In genomic region chr9:136118367-136119258, GRCh38 we compare ENCODE assay signal across 8 cellular contexts. TPM values are rescaled to one million over a fixed set of nuclear protein-coding genes. Genes with fewer than 3 reads are reported as not detected.
DNase-seq lines count a peak whose midpoint lies in the region; ATAC-seq and TF ChIP-seq lines count a peak whose summit lies in the region.

TSS of gene TMEM250 (minus strand) at chr9:136118875. CDS start at chr9:136116900, 1,975 bp downstream.

- 1% methylated on average over 56 of the region's 126 CpGs; no CpG with 5 or more reads in 1 of the 2 donors for WGBS in testis, 2 donors

- peak; percentile 74 for TF ChIP-seq POLR2A in testis (IDR thresholded peaks at IDR 0.05)

- H3K4me3 ChIP-seq in GM12864 (ENCODE audit: low read depth, low read length) = peak within 1 kb of the TSS; percentile 93
- peak within 1 kb of the TSS; percentile 86 for H3K4me3 ChIP-seq in osteoblast (ENCODE audit: insufficient read depth, low read length)
- peak within 1 kb of the TSS; percentile 80 to 86 for H3K4me3 ChIP-seq in testis

- H3K9me3 ChIP-seq in osteoblast (ENCODE audit: low read depth, low read length) (no peaks in the 10 kb centered on the region), testis (no peaks in the 10 kb centered on the region)

- H4K20me1 ChIP-seq in osteoblast (ENCODE audit: insufficient read depth, low read length) = peaks cover 13% of the 10 kb centered on the region

- no peaks in the 10 kb centered on the region for H3K27me3 Mint-ChIP-seq in activated naive CD8-positive, alpha-beta T cell
- H3K27me3 Mint-ChIP-seq in glutamatergic neuron (ENCODE audit: unreplicated experiment) = peaks cover 2% of the 10 kb centered on the region

- H3K4me1 ChIP-seq in osteoblast (ENCODE audit: insufficient read depth, low read length) = peaks cover 15% of the 10 kb centered on the region
- peaks cover 21% of the 10 kb centered on the region for H3K4me1 ChIP-seq in testis

- peak; percentile 82 for DNase-seq in GM12864 (ENCODE audit: low read depth)
- peak; percentile 92 for DNase-seq in NCI-H1105 treated with DMSO at 0.1 percent for 48 hours (lab: John Stamatoyannopoulos, UW)
- peak; percentile 95 for DNase-seq in SKM-1 treated with dmso at 0.1 percent for 144 hours (lab: John Stamatoyannopoulos, UW; ENCODE audit: unreplicated experiment)
- peak; percentile 97 for DNase-seq in glutamatergic neuron
- DNase-seq in osteoblast (ENCODE audit: insufficient read length, low spot score, missing footprints) = peak; percentile 100
- DNase-seq in testis = peak; percentile 94

- ATAC-seq in HG02642 (IDR thresholded peaks at IDR 0.05; ENCODE audit: poor library complexity, unreplicated experiment) = peak; percentile 77

- peaks cover 14% of the 10 kb centered on the region for H3K4me1 Mint-ChIP-seq in activated naive CD8-positive, alpha-beta T cell (ENCODE audit: low read depth)
- H3K4me1 Mint-ChIP-seq in glutamatergic neuron (ENCODE audit: low read depth, unreplicated experiment) = no peaks in the 10 kb centered on the region

- peaks cover 20% of the 10 kb centered on the region for H3K36me3 ChIP-seq in osteoblast (ENCODE audit: insufficient read depth, low read length)
- H3K36me3 ChIP-seq in testis (ENCODE audit: low read depth, missing control alignments) = no peaks in the 10 kb centered on the region

- H3K9me3 Mint-ChIP-seq in activated naive CD8-positive, alpha-beta T cell (ENCODE audit: low read depth) = no peaks in the 10 kb centered on the region
- H3K9me3 Mint-ChIP-seq in glutamatergic neuron (ENCODE audit: unreplicated experiment) = no peaks in the 10 kb centered on the region

- H3K27me3 ChIP-seq in osteoblast (ENCODE audit: insufficient read depth, low read length) = peaks cover 2% of the 10 kb centered on the region
- H3K27me3 ChIP-seq in testis = no peaks in the 10 kb centered on the region

- H3K4me2 ChIP-seq in osteoblast (ENCODE audit: insufficient read depth, low read length) = peak within 1 kb of the TSS; percentile 87

- peak within 1 kb of the TSS; percentile 84 for H3K4me3 Mint-ChIP-seq in activated naive CD8-positive, alpha-beta T cell
- H3K4me3 Mint-ChIP-seq in glutamatergic neuron (ENCODE audit: unreplicated experiment) = peak within 1 kb of the TSS; percentile 79

- H2AFZ ChIP-seq in osteoblast (ENCODE audit: low read length) = peak within 1 kb of the TSS; percentile 41

- H3K36me3 Mint-ChIP-seq in activated naive CD8-positive, alpha-beta T cell = no peaks in the 10 kb centered on the region
- no peaks in the 10 kb centered on the region for H3K36me3 Mint-ChIP-seq in glutamatergic neuron (ENCODE audit: unreplicated experiment)

- H3K79me2 ChIP-seq in osteoblast (ENCODE audit: insufficient read depth, low read length) = peaks cover 38% of the 10 kb centered on the region

- peak within 1 kb of the TSS; percentile 66 for H3K27ac ChIP-seq in osteoblast (ENCODE audit: low read depth, low read length)
- peak within 1 kb of the TSS; percentile 84 to 96 for H3K27ac ChIP-seq in testis

- peak within 1 kb of the TSS; percentile 86 for H3K27ac Mint-ChIP-seq in activated naive CD8-positive, alpha-beta T cell
- H3K27ac Mint-ChIP-seq in glutamatergic neuron (ENCODE audit: unreplicated experiment) = peak within 1 kb of the TSS; percentile 75

- intact Hi-C loops in testis (cut with DNase I; ENCODE audit: low total_unique reads) = loop anchor here (5.0 kb wide), 1 partner anchor 151 kb away; no protein-coding TSS in a partner anchor

- no peak for TF ChIP-seq CTCF in GM12864 (IDR thresholded peaks at IDR 0.05; ENCODE audit: low read depth, low read length, missing control alignments)
- TF ChIP-seq CTCF in glutamatergic neuron (IDR thresholded peaks at IDR 0.05; ENCODE audit: partially characterized antibody, unreplicated experiment) = no peak
- no peak for TF ChIP-seq CTCF in osteoblast (IDR thresholded peaks at IDR 0.05; ENCODE audit: extremely low read depth, low read depth, low read length)
- peak in 1 of 3 experiments; percentile 31 for TF ChIP-seq CTCF in testis (IDR thresholded peaks at IDR 0.05)

RNA-seq across cellular contexts. Expression of gene TMEM250, which starts in this region (rescaled TPM):
- 16.0 TPM for total RNA-seq in glutamatergic neuron (ENCODE audit: unreplicated experiment)
- 52.7 and 65.5 TPM in 2 replicates for total RNA-seq in osteoblast
- 10 to 100 TPM; 57.8 to 73.0 TPM for total RNA-seq in testis
- polyA plus RNA-seq in testis (ENCODE audit: insufficient read depth, low read depth, low replicate concordance) = 29.4 TPM

Comparison
In these comparisons a context has a peak if more than half of its experiments do, and no peak if none do; other contexts are left out.
1. Peak in every context shown above with its lines: DNase-seq, ATAC-seq, H3K4me3 ChIP-seq and H3K27ac ChIP-seq.